ENCODE assay signal across 4 cellular contexts in genomic region chr1:1883890-1884289, GRCh38. TPM values are rescaled to one million over a fixed set of nuclear protein-coding genes. Genes with fewer than 3 reads are reported as not detected.
"Had no signal": no experiment of that assay in that cellular context is flagged by ENCODE, and none has a peak within 500 bp of the region (broad histone marks: within the 10 kb centered on the region; RNA-seq: fewer than 3 reads in every experiment).

No MANE protein-coding gene starts in this region.

RNA-seq across cellular contexts. Expression of gene CALML6, which starts 31.2 kb away (rescaled TPM):
- total RNA-seq: ascending aorta, left ventricle myocardium superior had no signal

RNA-seq across cellular contexts. Expression of gene TMEM52, which starts 35.2 kb away (rescaled TPM):
- total RNA-seq: ascending aorta, osteoblast, urinary bladder had no signal
